Comparison of ENCODE assay signal across 9 cellular contexts in genomic region chr18:42030586-42031182, GRCh38.
DNase-seq lines count a peak whose midpoint lies in the region; ATAC-seq and TF ChIP-seq lines count a peak whose summit lies in the region.
"Had no signal": no experiment of that assay in that cellular context is flagged by ENCODE, and none has a peak within 500 bp of the region (broad histone marks: within the 10 kb centered on the region; RNA-seq: fewer than 3 reads in every experiment).

No MANE protein-coding gene starts in this region.

- intact Hi-C loops in activated T-helper 2 cell treated with anti-CD3 and anti-CD28 coated beads, Interferon-gamma antibody, Interleukin-2, Interleukin-4, amounts not matched to agents 10 μg/mL and 5 μg/mL and 100 μg/mL, durations not matched to agents 14 hours and 24 hours and 36 hours (cut with micrococcal nuclease): no loop called here
- intact Hi-C loops in CD14-positive monocyte (cut with micrococcal nuclease): no loop called here

- DNase-seq in AG09309 (ENCODE audit: low read depth): no peak
- peak; percentile 5 for DNase-seq in GM20000 (ENCODE audit: low spot score)
- peak; percentile 8 for DNase-seq in SHP77 treated with DMSO at 0.1 percent for 48 hours (lab: John Stamatoyannopoulos, UW)
- DNase-seq in glomerular visceral epithelial cell (ENCODE audit: extremely low spot score): peak; percentile 31
- DNase-seq in activated T-helper 2 cell treated with anti-CD3 and anti-CD28 coated beads, Interferon-gamma antibody, Interleukin-2, Interleukin-4, amounts not matched to agents 10 μg/mL and 5 μg/mL and 100 μg/mL, durations not matched to agents 14 hours and 24 hours and 36 hours (ENCODE audit: low spot score): no peak
- DNase-seq in LoVo (ENCODE audit: low spot score): no peak
- DNase-seq in CD14-positive monocyte (ENCODE audit: low spot score): no peak
- DNase-seq: occipital lobe had no signal

- H3K4me3 Mint-ChIP-seq in activated T-helper 2 cell treated with anti-CD3 and anti-CD28 coated beads, Interferon-gamma antibody, Interleukin-2, Interleukin-4, amounts not matched to agents 10 μg/mL and 5 μg/mL and 100 μg/mL, durations not matched to agents 14 hours and 24 hours and 36 hours (ENCODE audit: low read depth): no peak overlapping the region
- no peak overlapping the region for H3K4me3 Mint-ChIP-seq in CD14-positive monocyte

- peak; percentile 79 for TF ChIP-seq CTCF in AG09309 (IDR thresholded peaks at IDR 0.05; ENCODE audit: control insufficient read depth, insufficient read depth, low read depth, low read length, missing control alignments)
- TF ChIP-seq CTCF in GM20000 (IDR thresholded peaks at IDR 0.05; ENCODE audit: extremely low read depth, missing control alignments): no peak
- no peak for TF ChIP-seq CTCF in CD14-positive monocyte (IDR thresholded peaks at IDR 0.05)

- H3K27me3 Mint-ChIP-seq in activated T-helper 2 cell treated with anti-CD3 and anti-CD28 coated beads, Interferon-gamma antibody, Interleukin-2, Interleukin-4, amounts not matched to agents 10 μg/mL and 5 μg/mL and 100 μg/mL, durations not matched to agents 14 hours and 24 hours and 36 hours (ENCODE audit: low read depth): no peaks in the 10 kb centered on the region
- H3K27me3 Mint-ChIP-seq in CD14-positive monocyte (ENCODE audit: low read depth in 3 of 3): peaks cover 0 to 2% (median 0%) of the 10 kb centered on the region in 3 donors

- no peak overlapping the region for H3K4me3 ChIP-seq in AG09309 (ENCODE audit: control insufficient read depth, low read depth, low read length)

- peaks cover 56% of the 10 kb centered on the region for H3K36me3 Mint-ChIP-seq in activated T-helper 2 cell treated with anti-CD3 and anti-CD28 coated beads, Interferon-gamma antibody, Interleukin-2, Interleukin-4, amounts not matched to agents 10 μg/mL and 5 μg/mL and 100 μg/mL, durations not matched to agents 14 hours and 24 hours and 36 hours (ENCODE audit: low read depth)
- H3K36me3 Mint-ChIP-seq in CD14-positive monocyte: peaks cover 57 to 66% of the 10 kb centered on the region in 2 donors

- no peak for ATAC-seq in GM18505 (IDR thresholded peaks at IDR 0.05; ENCODE audit: unreplicated experiment)

- TF ChIP-seq POLR2A in GM18505 (IDR thresholded peaks at IDR 0.05; ENCODE audit: borderline replicate concordance, extremely low read depth, insufficient read depth, insufficient read length): no peak

- no peak overlapping the region for H3K27ac Mint-ChIP-seq in activated T-helper 2 cell treated with anti-CD3 and anti-CD28 coated beads, Interferon-gamma antibody, Interleukin-2, Interleukin-4, amounts not matched to agents 10 μg/mL and 5 μg/mL and 100 μg/mL, durations not matched to agents 14 hours and 24 hours and 36 hours
- H3K27ac Mint-ChIP-seq in CD14-positive monocyte: peak overlapping the region in 1 of 7 donors; percentile 49

- no peaks in the 10 kb centered on the region for H3K9me3 Mint-ChIP-seq in activated T-helper 2 cell treated with anti-CD3 and anti-CD28 coated beads, Interferon-gamma antibody, Interleukin-2, Interleukin-4, amounts not matched to agents 10 μg/mL and 5 μg/mL and 100 μg/mL, durations not matched to agents 14 hours and 24 hours and 36 hours
- no peaks in the 10 kb centered on the region for H3K9me3 Mint-ChIP-seq in CD14-positive monocyte

- peaks cover 21% of the 10 kb centered on the region for H3K4me1 Mint-ChIP-seq in activated T-helper 2 cell treated with anti-CD3 and anti-CD28 coated beads, Interferon-gamma antibody, Interleukin-2, Interleukin-4, amounts not matched to agents 10 μg/mL and 5 μg/mL and 100 μg/mL, durations not matched to agents 14 hours and 24 hours and 36 hours (ENCODE audit: low read depth)
- no peaks in the 10 kb centered on the region for H3K4me1 Mint-ChIP-seq in CD14-positive monocyte

Comparison
In these comparisons a context has a peak if more than half of its experiments do, and no peak if none do; other contexts are left out.
1. DNase-seq: peak in GM20000 (single experiment), SHP77 treated with DMSO at 0.1 percent for 48 hours (single experiment) and glomerular visceral epithelial cell (single experiment); none in AG09309 (single experiment), activated T-helper 2 cell treated with anti-CD3 and anti-CD28 coated beads, Interferon-gamma antibody, Interleukin-2, Interleukin-4, amounts not matched to agents 10 μg/mL and 5 μg/mL and 100 μg/mL, durations not matched to agents 14 hours and 24 hours and 36 hours (single experiment), LoVo (single experiment) and CD14-positive monocyte (single experiment).